Comparison of ENCODE assay signal across 14 cellular contexts in the genomic region with DNA sequence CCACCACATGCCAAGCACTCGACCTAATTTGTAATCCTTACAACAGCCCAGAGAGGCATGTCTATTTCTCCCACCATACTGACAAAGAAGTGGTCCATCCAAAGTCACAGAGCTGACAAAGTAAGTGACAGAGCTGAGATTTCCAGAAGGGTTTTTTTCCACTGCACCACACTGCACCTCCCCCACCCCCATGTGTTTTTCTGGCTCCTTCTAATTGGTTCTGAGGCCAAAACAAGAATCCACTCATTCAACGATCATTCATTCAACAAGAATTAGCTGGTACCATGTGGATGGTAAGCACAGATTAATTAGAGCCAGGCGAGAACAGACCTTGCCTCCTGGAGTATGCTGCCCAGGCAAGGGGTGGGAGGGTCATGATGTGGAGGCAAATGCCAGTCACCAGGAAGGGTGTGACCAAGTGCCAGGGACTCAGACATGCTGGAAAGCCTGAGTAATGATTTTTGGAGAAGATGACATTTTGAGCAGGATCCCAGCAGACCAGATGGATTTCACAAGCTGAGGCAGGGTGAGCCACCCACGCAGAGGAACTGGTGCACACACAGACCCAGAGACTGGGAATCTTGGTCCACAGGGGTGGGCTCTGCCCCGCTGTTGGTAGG. TPM values are rescaled to one million over a fixed set of nuclear protein-coding genes. Genes with fewer than 3 reads are reported as not detected.
DNase-seq lines count a peak whose midpoint lies in the region; ATAC-seq and TF ChIP-seq lines count a peak whose summit lies in the region.
"Had no signal": no experiment of that assay in that cellular context is flagged by ENCODE, and none has a peak within 500 bp of the region (broad histone marks: within the 10 kb centered on the region; RNA-seq: fewer than 3 reads in every experiment).

No MANE protein-coding gene starts in this region.

- H3K9me3 ChIP-seq in right atrium auricular region: no peaks in the 10 kb centered on the region

- intact Hi-C loops in CD14-positive monocyte (cut with micrococcal nuclease): no loop called here
- intact Hi-C loops in activated T-helper 2 cell treated with anti-CD3 and anti-CD28 coated beads, Interferon-gamma antibody, Interleukin-2, Interleukin-4, amounts not matched to agents 10 μg/mL and 5 μg/mL and 100 μg/mL, durations not matched to agents 14 hours and 24 hours and 36 hours (cut with micrococcal nuclease): no loop called here

- no peak overlapping the region for H3K4me3 ChIP-seq in right atrium auricular region

- H3K36me3 ChIP-seq in right atrium auricular region: peaks cover 36% of the 10 kb centered on the region

- H3K27ac ChIP-seq in right atrium auricular region: peak overlapping the region in 1 of 2 donors; percentile 35

- peaks cover 0 to 3% (median 2%) of the 10 kb centered on the region in 3 donors for H3K27me3 Mint-ChIP-seq in CD14-positive monocyte (ENCODE audit: low read depth in 3 of 3)
- no peaks in the 10 kb centered on the region for H3K27me3 Mint-ChIP-seq in activated T-helper 2 cell treated with anti-CD3 and anti-CD28 coated beads, Interferon-gamma antibody, Interleukin-2, Interleukin-4, amounts not matched to agents 10 μg/mL and 5 μg/mL and 100 μg/mL, durations not matched to agents 14 hours and 24 hours and 36 hours (ENCODE audit: low read depth)

- H3K27ac Mint-ChIP-seq in CD14-positive monocyte: peak overlapping the region; percentile 41 to 87 (median 70)
- H3K27ac Mint-ChIP-seq in activated T-helper 2 cell treated with anti-CD3 and anti-CD28 coated beads, Interferon-gamma antibody, Interleukin-2, Interleukin-4, amounts not matched to agents 10 μg/mL and 5 μg/mL and 100 μg/mL, durations not matched to agents 14 hours and 24 hours and 36 hours: peak overlapping the region; percentile 98
- H3K27ac Mint-ChIP-seq: CD8-positive, alpha-beta T cell had no signal

- ATAC-seq in HG03196 (IDR thresholded peaks at IDR 0.05; ENCODE audit: unreplicated experiment): no peak
- ATAC-seq in GM21526 (IDR thresholded peaks at IDR 0.05; ENCODE audit: low FRiP score, unreplicated experiment): no peak
- ATAC-seq: CD8-positive, alpha-beta T cell had no signal

- peaks cover 51 to 53% of the 10 kb centered on the region in 2 donors for H3K36me3 Mint-ChIP-seq in CD14-positive monocyte
- H3K36me3 Mint-ChIP-seq in activated T-helper 2 cell treated with anti-CD3 and anti-CD28 coated beads, Interferon-gamma antibody, Interleukin-2, Interleukin-4, amounts not matched to agents 10 μg/mL and 5 μg/mL and 100 μg/mL, durations not matched to agents 14 hours and 24 hours and 36 hours (ENCODE audit: low read depth): peaks cover 57% of the 10 kb centered on the region

- no peak overlapping the region for H3K4me3 Mint-ChIP-seq in CD14-positive monocyte
- H3K4me3 Mint-ChIP-seq in activated T-helper 2 cell treated with anti-CD3 and anti-CD28 coated beads, Interferon-gamma antibody, Interleukin-2, Interleukin-4, amounts not matched to agents 10 μg/mL and 5 μg/mL and 100 μg/mL, durations not matched to agents 14 hours and 24 hours and 36 hours (ENCODE audit: low read depth): no peak overlapping the region
- H3K4me3 Mint-ChIP-seq: CD8-positive, alpha-beta T cell had no signal

- H3K9me3 Mint-ChIP-seq in CD14-positive monocyte: peaks cover 4 to 17% (median 9%) of the 10 kb centered on the region in 7 donors
- no peaks in the 10 kb centered on the region for H3K9me3 Mint-ChIP-seq in activated T-helper 2 cell treated with anti-CD3 and anti-CD28 coated beads, Interferon-gamma antibody, Interleukin-2, Interleukin-4, amounts not matched to agents 10 μg/mL and 5 μg/mL and 100 μg/mL, durations not matched to agents 14 hours and 24 hours and 36 hours
- H3K9me3 Mint-ChIP-seq: CD8-positive, alpha-beta T cell had no signal

- H3K4me1 Mint-ChIP-seq in CD14-positive monocyte: peaks cover 31% of the 10 kb centered on the region
- peaks cover 28% of the 10 kb centered on the region for H3K4me1 Mint-ChIP-seq in activated T-helper 2 cell treated with anti-CD3 and anti-CD28 coated beads, Interferon-gamma antibody, Interleukin-2, Interleukin-4, amounts not matched to agents 10 μg/mL and 5 μg/mL and 100 μg/mL, durations not matched to agents 14 hours and 24 hours and 36 hours (ENCODE audit: low read depth)

- peaks cover 0 to 21% of the 10 kb centered on the region in 2 donors for H3K4me1 ChIP-seq in right atrium auricular region

- H3K27me3 ChIP-seq in right atrium auricular region: no peaks in the 10 kb centered on the region

- DNase-seq in AG08395 (ENCODE audit: low spot score): peak; percentile 40
- DNase-seq in CD14-positive monocyte (ENCODE audit: low spot score): no peak
- DNase-seq in activated T-helper 2 cell treated with anti-CD3 and anti-CD28 coated beads, Interferon-gamma antibody, Interleukin-2, Interleukin-4, amounts not matched to agents 10 μg/mL and 5 μg/mL and 100 μg/mL, durations not matched to agents 14 hours and 24 hours and 36 hours (ENCODE audit: low spot score): no peak
- DNase-seq in right atrium auricular region (ENCODE audit: low spot score): peak; percentile 61
- no peak for DNase-seq in occipital lobe (lab: John Stamatoyannopoulos, UW)
- DNase-seq in DMS79 treated with DMSO at 0.1 percent for 48 hours (lab: John Stamatoyannopoulos, UW): no peak
- DNase-seq: activated effector memory CD4-positive, alpha-beta T cell treated with anti-CD3 and anti-CD28 coated beads, Interleukin-2, amount 50 U/mL, for 16 hours; CD8-positive, alpha-beta T cell; glutamatergic neuron; NCI-H1092 treated with DMSO at 0.1 percent for 48 hours had no signal

- no peak for TF ChIP-seq CTCF in CD14-positive monocyte (IDR thresholded peaks at IDR 0.05)
- TF ChIP-seq CTCF in right atrium auricular region (IDR thresholded peaks at IDR 0.05): no peak

RNA-seq across cellular contexts. Expression of a gene that starts 14.9 kb away (rescaled TPM):
- not detected for polyA plus RNA-seq in CD14-positive monocyte
- 0.18 TPM in 1 of 2 replicates, not detected in the other for total RNA-seq in activated T-helper 2 cell treated with anti-CD3 and anti-CD28 coated beads, Interferon-gamma antibody, Interleukin-2, Interleukin-4, amounts not matched to agents 10 μg/mL and 5 μg/mL and 100 μg/mL, durations not matched to agents 14 hours and 24 hours and 36 hours
- total RNA-seq in right atrium auricular region: not detected
- total RNA-seq in occipital lobe: not detected
- total RNA-seq: myocyte, renal cortical epithelial cell had no signal

RNA-seq across cellular contexts. Expression of a gene that starts 21.5 kb away (rescaled TPM):
- polyA plus RNA-seq in CD14-positive monocyte: 100 to 1,000 TPM; 109 to 116 TPM
- 174 and 189 TPM in 2 replicates for total RNA-seq in activated T-helper 2 cell treated with anti-CD3 and anti-CD28 coated beads, Interferon-gamma antibody, Interleukin-2, Interleukin-4, amounts not matched to agents 10 μg/mL and 5 μg/mL and 100 μg/mL, durations not matched to agents 14 hours and 24 hours and 36 hours
- total RNA-seq in right atrium auricular region (10 to 100 TPM; 31.7 to 61.3 TPM), occipital lobe (8.7 TPM)

RNA-seq across cellular contexts. Expression of a gene that starts 24.4 kb away (rescaled TPM):
- not detected for polyA plus RNA-seq in CD14-positive monocyte
- not detected in 2 replicates for total RNA-seq in activated T-helper 2 cell treated with anti-CD3 and anti-CD28 coated beads, Interferon-gamma antibody, Interleukin-2, Interleukin-4, amounts not matched to agents 10 μg/mL and 5 μg/mL and 100 μg/mL, durations not matched to agents 14 hours and 24 hours and 36 hours
- total RNA-seq in right atrium auricular region (not detected), occipital lobe (0.31 TPM)
- total RNA-seq: CD8-positive, alpha-beta T cell; myocyte; renal cortical epithelial cell had no signal

RNA-seq across cellular contexts. Expression of a gene that starts 54.9 kb away (rescaled TPM):
- polyA plus RNA-seq in CD14-positive monocyte: under 1 TPM; 0.40 to 0.53 TPM
- 0.18 TPM in 1 of 2 replicates, not detected in the other for total RNA-seq in activated T-helper 2 cell treated with anti-CD3 and anti-CD28 coated beads, Interferon-gamma antibody, Interleukin-2, Interleukin-4, amounts not matched to agents 10 μg/mL and 5 μg/mL and 100 μg/mL, durations not matched to agents 14 hours and 24 hours and 36 hours
- 1 to 10 TPM in 1 of 2 donors, under 1 TPM in 1; 0.94 to 1.3 TPM for total RNA-seq in right atrium auricular region
- 0.47 TPM for total RNA-seq in occipital lobe

Comparison
In these comparisons a context has a peak if more than half of its experiments do, and no peak if none do; other contexts are left out.
1. DNase-seq: peak in AG08395 (single experiment) and right atrium auricular region (single experiment); none in CD14-positive monocyte (single experiment), activated T-helper 2 cell treated with anti-CD3 and anti-CD28 coated beads, Interferon-gamma antibody, Interleukin-2, Interleukin-4, amounts not matched to agents 10 μg/mL and 5 μg/mL and 100 μg/mL, durations not matched to agents 14 hours and 24 hours and 36 hours (single experiment), occipital lobe (single experiment) and DMS79 treated with DMSO at 0.1 percent for 48 hours (single experiment).